Comparison of ENCODE assay signal across 17 cellular contexts in the genomic region with DNA sequence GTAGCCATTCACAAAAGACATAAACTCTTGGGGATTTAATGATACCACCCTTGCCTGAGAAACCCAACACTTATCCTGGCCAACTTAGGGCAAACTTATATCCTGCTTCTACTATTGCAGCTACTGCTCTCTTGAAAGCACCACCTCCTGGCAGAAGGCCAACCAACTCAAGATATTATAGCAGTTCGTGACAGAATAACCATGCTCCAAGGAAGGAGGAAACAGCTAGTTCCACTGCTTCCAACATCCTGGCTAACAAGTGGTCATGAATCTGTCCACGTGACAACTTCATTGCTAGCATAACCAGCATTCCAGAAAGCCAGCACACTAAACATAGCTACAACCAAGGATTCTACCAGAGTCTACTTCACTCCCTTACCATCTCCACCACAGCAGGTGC.
A peak's percentile ranks its signal among the peaks of the same experiment; 100 is the strongest.
DNase-seq lines count a peak whose midpoint lies in the region; ATAC-seq and TF ChIP-seq lines count a peak whose summit lies in the region.
"Had no signal": no experiment of that assay in that cellular context is flagged by ENCODE, and none has a peak within 500 bp of the region (broad histone marks: within the 10 kb centered on the region; RNA-seq: fewer than 3 reads in every experiment).

No MANE protein-coding gene starts in this region.

- H3K9me2 ChIP-seq in PC-3 (replicated peaks; ENCODE audit: low read length), result no peaks in the 10 kb centered on the region

- no peaks in the 10 kb centered on the region for H3K9me3 ChIP-seq in PC-3 (ENCODE audit: low read length)
- peaks cover 2% of the 10 kb centered on the region for H3K9me3 ChIP-seq in osteoblast (ENCODE audit: low read depth, low read length)
- H3K9me3 ChIP-seq: Peyer's patch had no signal

- CTCF ChIA-PET in Calu3 (lab: Charles Lee) (interaction anchor here (0.6 to 0.8 kb wide), 2 partner anchors 13 to 1242 kb away, joined by 3 to 4 read pairs; no protein-coding TSS in a partner anchor), PC-3 (lab: Charles Lee) (no interaction called here)

- peak; percentile 47 for DNase-seq in Calu3
- peak; percentile 29 for DNase-seq in H4 (ENCODE audit: low spot score)
- DNase-seq in PC-3, result peak; percentile 23
- DNase-seq in osteoblast (ENCODE audit: insufficient read length, low spot score, missing footprints), result peak; percentile 3
- no peak for DNase-seq in SIG-M5 treated with dmso at 0.1 percent for 504 hours (lab: John Stamatoyannopoulos, UW; ENCODE audit: unreplicated experiment)
- no peak for DNase-seq in Ammon's horn (ENCODE audit: low spot score)
- DNase-seq: MM.1S, NCI-H1105 treated with DMSO at 0.1 percent for 48 hours, NCI-H187 treated with DMSO at 0.1 percent for 48 hours, NCI-H2171 treated with DMSO at 0.1 percent for 48 hours, NCI-H510A, Peyer's patch, Right ventricle myocardium superior had no signal

- H3K36me3 ChIP-seq in PC-3 (ENCODE audit: low read depth, low read length) (no peaks in the 10 kb centered on the region), osteoblast (ENCODE audit: insufficient read depth, low read length) (no peaks in the 10 kb centered on the region)
- H3K36me3 ChIP-seq: Peyer's patch had no signal

- H3K4me3 Mint-ChIP-seq in Calu3 (ENCODE audit: low read depth, unreplicated experiment), result no peak overlapping the region

- BruUV-seq in Calu3 (replicated peaks; lab: Mats Ljungman, UMichigan) (no TSS peak), PC-3 (replicated peaks; lab: Mats Ljungman, UMichigan) (no TSS peak)

- H4K20me1 ChIP-seq in PC-3 (ENCODE audit: low read length) (no peaks in the 10 kb centered on the region), osteoblast (ENCODE audit: insufficient read depth, low read length) (no peaks in the 10 kb centered on the region)

- peaks cover 17% of the 10 kb centered on the region for H3K4me1 Mint-ChIP-seq in Calu3 (ENCODE audit: low read depth, unreplicated experiment)

- peaks cover 19% of the 10 kb centered on the region for H3K9me3 Mint-ChIP-seq in Calu3 (ENCODE audit: low read depth, unreplicated experiment)

- no peaks in the 10 kb centered on the region for H3K79me2 ChIP-seq in PC-3 (ENCODE audit: low read length)
- H3K79me2 ChIP-seq in osteoblast (ENCODE audit: insufficient read depth, low read length), result no peaks in the 10 kb centered on the region

- no peak overlapping the region for H3K9ac ChIP-seq in PC-3 (ENCODE audit: low read length)

- no peak overlapping the region for H3K27ac Mint-ChIP-seq in Calu3 (ENCODE audit: unreplicated experiment)

- H3K27ac ChIP-seq in PC-3 (ENCODE audit: low read length), result no peak overlapping the region
- no peak overlapping the region for H3K27ac ChIP-seq in osteoblast (ENCODE audit: low read depth, low read length)
- H3K27ac ChIP-seq: HL-60, Peyer's patch had no signal

- intact Hi-C loops in Calu3 (cut with micrococcal nuclease; ENCODE audit: unreplicated experiment) (no loop called here), PC-3 (cut with micrococcal nuclease) (no loop called here)

- no peaks in the 10 kb centered on the region for H3K27me3 Mint-ChIP-seq in Calu3 (ENCODE audit: unreplicated experiment)

- H2AFZ ChIP-seq in PC-3 (ENCODE audit: low read length) (no peak overlapping the region), osteoblast (ENCODE audit: low read length) (no peak overlapping the region)

- POLR2A ChIA-PET in PC-3 (lab: Charles Lee; ENCODE audit: unreplicated experiment), result no interaction called here

- TF ChIP-seq CTCF in Calu3 (IDR thresholded peaks at IDR 0.05; ENCODE audit: unreplicated experiment), result no peak
- TF ChIP-seq CTCF in PC-3 (conservative IDR thresholded peaks at IDR 0.05; ENCODE audit: low read depth, low read length), result no peak
- no peak for TF ChIP-seq CTCF in osteoblast (IDR thresholded peaks at IDR 0.05; ENCODE audit: extremely low read depth, low read depth, low read length)

- H3K27me3 ChIP-seq in PC-3 (ENCODE audit: low read length) (no peaks in the 10 kb centered on the region), osteoblast (ENCODE audit: insufficient read depth, low read length) (no peaks in the 10 kb centered on the region)
- H3K27me3 ChIP-seq: Peyer's patch had no signal

- no peaks in the 10 kb centered on the region for H3K4me1 ChIP-seq in PC-3 (ENCODE audit: insufficient read depth, low read length)
- no peaks in the 10 kb centered on the region for H3K4me1 ChIP-seq in osteoblast (ENCODE audit: insufficient read depth, low read length)
- H3K4me1 ChIP-seq: Peyer's patch had no signal

- H3K4me2 ChIP-seq in PC-3 (ENCODE audit: low read length) (no peak overlapping the region), osteoblast (ENCODE audit: insufficient read depth, low read length) (no peak overlapping the region)

- no peak for ATAC-seq in PC-3
- ATAC-seq in HG03457 (IDR thresholded peaks at IDR 0.05; ENCODE audit: unreplicated experiment), result no peak
- ATAC-seq: GM12878, SK-N-SH treated with all-trans-retinoic acid at 6 μM for 48 hours had no signal

- no peaks in the 10 kb centered on the region for H3F3A ChIP-seq in PC-3 (ENCODE audit: low read length, unreplicated experiment)

- no peak overlapping the region for H3K4me3 ChIP-seq in PC-3 (ENCODE audit: low read length)
- H3K4me3 ChIP-seq in osteoblast (ENCODE audit: insufficient read depth, low read length), result no peak overlapping the region
- H3K4me3 ChIP-seq: GM12878, Peyer's patch had no signal

- no peaks in the 10 kb centered on the region for H3K36me3 Mint-ChIP-seq in Calu3 (ENCODE audit: insufficient read depth, unreplicated experiment)

Comparison
In these comparisons a context has a peak if more than half of its experiments do, and no peak if none do; other contexts are left out.
1. DNase-seq: peak in Calu3 (single experiment), H4 (single experiment), PC-3 (single experiment) and osteoblast (single experiment); none in SIG-M5 treated with dmso at 0.1 percent for 504 hours (single experiment) and Ammon's horn (single experiment).